ENCODE assay signal across 9 cellular contexts in genomic region chr12:48002179-48002601, GRCh38. TPM values are rescaled to one million over a fixed set of nuclear protein-coding genes. Genes with fewer than 3 reads are reported as not detected.
A peak's percentile ranks its signal among the peaks of the same experiment; 100 is the strongest.
DNase-seq lines count a peak whose midpoint lies in the region; ATAC-seq and TF ChIP-seq lines count a peak whose summit lies in the region.
"Had no signal": no experiment of that assay in that cellular context is flagged by ENCODE, and none has a peak within 500 bp of the region (broad histone marks: within the 10 kb centered on the region; RNA-seq: fewer than 3 reads in every experiment).

No MANE protein-coding gene starts in this region.

- H3K27ac ChIP-seq in HUES6 (ENCODE audit: low read depth, low read length) (no peak overlapping the region), breast epithelium (peak overlapping the region; percentile 50 to 56), thyroid gland (no peak overlapping the region)

- POLR2A ChIA-PET in naive thymus-derived CD8-positive, alpha-beta T cell (lab: Charles Lee), result interaction anchor here (0.5 to 0.9 kb wide), 2 partner anchors 11 to 118 kb away, joined by 3 read pairs; no protein-coding TSS in a partner anchor

- H3K4me3 ChIP-seq in HUES6 (ENCODE audit: low read depth, low read length) (peak overlapping the region; percentile 60), breast epithelium (peak overlapping the region; percentile 34 to 71 (median 53)), thyroid gland (replicated peaks in 1 of 3) (peak overlapping the region in 1 of 3 donors; percentile 33)

- H3K27ac Mint-ChIP-seq in naive thymus-derived CD8-positive, alpha-beta T cell, result no peak overlapping the region

- no peaks in the 10 kb centered on the region for H3K36me3 Mint-ChIP-seq in naive thymus-derived CD8-positive, alpha-beta T cell

- H3K36me3 ChIP-seq in HUES6 (ENCODE audit: control insufficient read depth, insufficient read depth, low read length) (no peaks in the 10 kb centered on the region), breast epithelium (no peaks in the 10 kb centered on the region), thyroid gland (no peaks in the 10 kb centered on the region)

- no peak for TF ChIP-seq POLR2A in breast epithelium (IDR thresholded peaks at IDR 0.05)
- no peak for TF ChIP-seq POLR2A in thyroid gland (IDR thresholded peaks at IDR 0.05)

- no peak for ATAC-seq in naive thymus-derived CD8-positive, alpha-beta T cell
- no peak for ATAC-seq in HG02981 (IDR thresholded peaks at IDR 0.05; ENCODE audit: unreplicated experiment)
- ATAC-seq in GM18511 (IDR thresholded peaks at IDR 0.05; ENCODE audit: unreplicated experiment), result no peak

- DNase-seq in AG08396 (ENCODE audit: low spot score), result peak; percentile 20
- no peak for DNase-seq in breast epithelium (ENCODE audit: low spot score in 2 of 2)
- no peak for DNase-seq in naive thymus-derived CD8-positive, alpha-beta T cell
- no peak for DNase-seq in NCI-H2029 treated with DMSO at 0.1 percent for 48 hours (lab: John Stamatoyannopoulos, UW)
- no peak for DNase-seq in thyroid gland

- peaks cover 54 to 92% (median 73%) of the 10 kb centered on the region in 5 donors for H3K27me3 Mint-ChIP-seq in naive thymus-derived CD8-positive, alpha-beta T cell

- H3K9me3 Mint-ChIP-seq in naive thymus-derived CD8-positive, alpha-beta T cell, result no peaks in the 10 kb centered on the region

- intact Hi-C loops in breast epithelium (cut with DNase I; ENCODE audit: low total_unique reads) (no loop called here), thyroid gland (cut with DNase I) (no loop called here)

- peaks cover 23 to 43% (median 39%) of the 10 kb centered on the region in 4 donors for H3K4me1 Mint-ChIP-seq in naive thymus-derived CD8-positive, alpha-beta T cell

- TF ChIP-seq CTCF in breast epithelium (IDR thresholded peaks at IDR 0.05), result no peak
- no peak for TF ChIP-seq CTCF in thyroid gland (IDR thresholded peaks at IDR 0.05)

- WGBS in thyroid gland, 2 donors, result 3 to 9% methylated on average over 19 to 20 of the region's 20 CpGs

- H3K9ac ChIP-seq in HUES6 (ENCODE audit: low read length), result no peak overlapping the region

- H3K9me3 ChIP-seq in HUES6 (ENCODE audit: control insufficient read depth, insufficient read depth, low read depth, low read length) (no peaks in the 10 kb centered on the region), breast epithelium (no peaks in the 10 kb centered on the region), thyroid gland (no peaks in the 10 kb centered on the region)

- H3K4me3 Mint-ChIP-seq in naive thymus-derived CD8-positive, alpha-beta T cell, result peak overlapping the region; percentile 57 to 86 (median 80)

- H3K27me3 ChIP-seq in HUES6 (ENCODE audit: control insufficient read depth, insufficient read depth, low read length) (peaks cover 100% of the 10 kb centered on the region), breast epithelium (peaks cover 7 to 35% of the 10 kb centered on the region in 2 donors), thyroid gland (peaks cover 22% of the 10 kb centered on the region)

- H3K4me1 ChIP-seq in HUES6 (ENCODE audit: control insufficient read depth, insufficient read depth, low read length) (peaks cover 39% of the 10 kb centered on the region), breast epithelium (peaks cover 13 to 19% of the 10 kb centered on the region in 2 donors), thyroid gland (peaks cover 39 to 45% of the 10 kb centered on the region in 2 donors)

RNA-seq across cellular contexts. Expression of gene COL2A1, which starts 2.1 kb away (rescaled TPM):
- 1 to 10 TPM in 2 of 3 donors, not detected in 1; 1.6 to 3.2 TPM for total RNA-seq in breast epithelium
- total RNA-seq in naive thymus-derived CD8-positive, alpha-beta T cell, result under 1 TPM in 1 of 2 experiments, not detected in 1; 0.52 TPM
- not detected for polyA plus RNA-seq in naive thymus-derived CD8-positive, alpha-beta T cell
- not detected for total RNA-seq in thyroid gland
- total RNA-seq: lung microvascular endothelial cell had no signal

RNA-seq across cellular contexts. Expression of gene TMEM106C, which starts 38.8 kb away (rescaled TPM):
- total RNA-seq in breast epithelium (100 to 1,000 TPM in 1 of 3 donors, 10 to 100 TPM in 2; 35.2 to 131 (median 73.4) TPM), thyroid gland (100 to 1,000 TPM in 1 of 4 donors, 10 to 100 TPM in 3; 52.9 to 112 (median 79.1) TPM)
- 10 to 100 TPM; 31.4 to 35.9 TPM for total RNA-seq in naive thymus-derived CD8-positive, alpha-beta T cell
- polyA plus RNA-seq in naive thymus-derived CD8-positive, alpha-beta T cell, result 10 to 100 TPM; 37.0 to 52.8 (median 51.4) TPM

Comparison
In these comparisons a context has a peak if more than half of its experiments do, and no peak if none do; other contexts are left out.
1. H3K27ac ChIP-seq: peak in breast epithelium (2 of 2); none in HUES6 (single experiment) and thyroid gland (0 of 3).